Comparison of ENCODE assay signal across 26 cellular contexts in genomic region chr13:20477394-20477793, GRCh38.
"Had no signal": no experiment of that assay in that cellular context is flagged by ENCODE, and none has a peak within 500 bp of the region (broad histone marks: within the 10 kb centered on the region; RNA-seq: fewer than 3 reads in every experiment).

No MANE protein-coding gene starts in this region.

- H3K27me3 ChIP-seq: dorsolateral prefrontal cortex, gastrocnemius medialis, neural progenitor cell, right atrium auricular region, tibial nerve had no signal

- H3K9me3 ChIP-seq: gastrocnemius medialis, right atrium auricular region, tibial nerve had no signal

- H3K27me3 Mint-ChIP-seq: effector memory CD8-positive, alpha-beta T cell; naive B cell; stimulated activated naive B cell treated with anti-CD40 and anti-IgM and Interleukin-4, amounts not matched to agents 10 μg/mL and 1 μg/mL and 100 μg/mL, for 72 hours had no signal

- ATAC-seq: activated CD4-positive, CD25-positive, alpha-beta regulatory T cell treated with anti-CD3 and anti-CD28 coated beads, Interleukin-2, amount 50 U/mL, for 24 hours; effector memory CD8-positive, alpha-beta T cell; gastrocnemius medialis; left cardiac atrium; left ventricle myocardium superior; stimulated activated naive B cell treated with anti-CD40 and anti-IgM and Interleukin-4, amounts not matched to agents 10 μg/mL and 1 μg/mL and 100 μg/mL, for 72 hours had no signal

- H3K27ac ChIP-seq: coronary artery, dorsolateral prefrontal cortex, gastrocnemius medialis, neural progenitor cell, right atrium auricular region, tibial nerve, VCaP had no signal

- H3K4me3 ChIP-seq: coronary artery, dorsolateral prefrontal cortex, gastrocnemius medialis, neural progenitor cell, right atrium auricular region, tibial nerve had no signal

- H3K4me1 ChIP-seq: gastrocnemius medialis, right atrium auricular region had no signal

- H3K4me3 Mint-ChIP-seq: activated T-helper 1 cell treated with anti-CD3 and anti-CD28 coated beads, Interleukin-12 subunit alpha, Interleukin-12 subunit beta, Interleukin-2, Interleukin-4 antibody, amounts not matched to agents 30 ng/mL and 10 ng/mL and 1 ng/mL, durations not matched to agents 14 hours and 24 hours and 36 hours; neural progenitor cell; stimulated activated naive B cell treated with anti-CD40 and anti-IgM and Interleukin-4, amounts not matched to agents 10 μg/mL and 1 μg/mL and 100 μg/mL, for 72 hours had no signal

- H3K9me3 Mint-ChIP-seq: activated T-helper 1 cell treated with anti-CD3 and anti-CD28 coated beads, Interleukin-12 subunit alpha, Interleukin-12 subunit beta, Interleukin-2, Interleukin-4 antibody, amounts not matched to agents 30 ng/mL and 10 ng/mL and 1 ng/mL, durations not matched to agents 14 hours and 24 hours and 36 hours; effector memory CD8-positive, alpha-beta T cell; neural progenitor cell; stimulated activated naive B cell treated with anti-CD40 and anti-IgM and Interleukin-4, amounts not matched to agents 10 μg/mL and 1 μg/mL and 100 μg/mL, for 72 hours had no signal

- FAIRE-seq: keratinocyte had no signal

- DNase-seq: activated CD4-positive, alpha-beta T cell treated with anti-CD3 and anti-CD28 coated beads for 48 hours; activated CD8-positive, alpha-beta memory T cell treated with anti-CD3 and anti-CD28 coated beads, Interleukin-2, amount 50 U/mL, for 4 hours; activated gamma-delta T cell; activated naive CD4-positive, alpha-beta T cell treated with anti-CD3 and anti-CD28 coated beads, Interleukin-2, amount 50 U/mL, for 16 hours; activated T-cell treated with anti-CD3 and anti-CD28 coated beads, Interleukin-2, amount 50 U/mL, for 1 hour; anterior cingulate cortex; cerebellar nuclear complex; dorsolateral prefrontal cortex; effector memory CD8-positive, alpha-beta T cell; erythroblast; gastrocnemius medialis; glutamatergic neuron; left cardiac atrium; left ventricle myocardium superior; naive B cell; stimulated activated CD4-positive, alpha-beta T cell treated with anti-CD3 and anti-CD28 coated beads, Interleukin-15, amount 100 ng/mL, for 24 hours; stimulated activated CD4-positive, alpha-beta T cell treated with anti-CD3 and anti-CD28 coated beads, Interleukin-2, amount 100 ng/mL, for 24 hours; stimulated activated naive B cell treated with anti-CD40 and anti-IgM and Interleukin-4, amounts not matched to agents 10 μg/mL and 1 μg/mL and 100 μg/mL, for 72 hours had no signal

- H3K27ac Mint-ChIP-seq: activated T-helper 1 cell treated with anti-CD3 and anti-CD28 coated beads, Interleukin-12 subunit alpha, Interleukin-12 subunit beta, Interleukin-2, Interleukin-4 antibody, amounts not matched to agents 30 ng/mL and 10 ng/mL and 1 ng/mL, durations not matched to agents 14 hours and 24 hours and 36 hours; neural progenitor cell had no signal

- H3K36me3 ChIP-seq: neural progenitor cell, right atrium auricular region had no signal

- H3K36me3 Mint-ChIP-seq: naive B cell; neural progenitor cell; stimulated activated naive B cell treated with anti-CD40 and anti-IgM and Interleukin-4, amounts not matched to agents 10 μg/mL and 1 μg/mL and 100 μg/mL, for 72 hours had no signal
